In the genomic region with DNA sequence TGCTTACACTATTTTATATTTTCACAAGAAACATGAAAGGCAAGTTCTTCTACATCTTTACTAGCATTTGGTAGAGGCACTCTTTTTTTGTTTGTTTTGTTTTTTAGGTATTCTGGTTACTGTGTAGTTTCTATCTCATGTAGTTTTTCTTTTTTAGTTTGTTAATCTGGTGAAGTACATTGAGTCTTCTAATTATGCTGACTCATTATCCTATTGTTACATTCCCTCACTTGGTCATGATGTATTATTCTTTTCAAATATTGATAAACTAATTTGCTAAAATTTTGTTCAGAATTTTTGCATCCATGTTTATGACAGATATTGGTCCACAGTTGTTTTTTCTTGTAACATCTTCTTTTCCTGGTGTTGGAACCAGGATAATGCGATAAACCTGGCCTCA, we compare ENCODE assay signal across 2 cellular contexts.
TF ChIP-seq lines count a peak whose summit lies in the region.

No MANE protein-coding gene starts in this region.

TF ChIP-seq in GM23338, 12 proteins besides CTCF, POLR2A, EP300 and RAD21:
- TF ChIP-seq ZNF462 (CRISPR knock-in tag; IDR thresholded peaks at IDR 0.05) (no peak), CREB1 (CRISPR knock-in tag; IDR thresholded peaks at IDR 0.05; ENCODE audit: low read depth) (no peak), STAT1 (IDR thresholded peaks at IDR 0.05; ENCODE audit: unreplicated experiment) (no peak), ZNF331 (CRISPR knock-in tag; IDR thresholded peaks at IDR 0.05; ENCODE audit: low read depth) (no peak), ZNF114 (CRISPR knock-in tag; IDR thresholded peaks at IDR 0.05) (no peak), REST (IDR thresholded peaks at IDR 0.05; ENCODE audit: unreplicated experiment) (no peak), EZH2phosphoT487 (IDR thresholded peaks at IDR 0.05; ENCODE audit: unreplicated experiment) (no peak)

TF ChIP-seq in H1, 55 proteins besides CTCF, POLR2A, EP300 and RAD21:
- TF ChIP-seq ASH2L (IDR thresholded peaks at IDR 0.05; ENCODE audit: low read length) (no peak), EGR1 (IDR thresholded peaks at IDR 0.05; ENCODE audit: borderline replicate concordance, low read depth, low read length) (no peak), MAFK (IDR thresholded peaks at IDR 0.05; ENCODE audit: low read depth, low read length) (0 out of 2 replicates have a peak, but pooled peaks have one; percentile 10), TCF12 (IDR thresholded peaks at IDR 0.05; ENCODE audit: low read depth, low read length) (no peak)
